ENCODE assay signal across 15 cellular contexts in genomic region chr17:39082482-39082881, GRCh38.
DNase-seq lines count a peak whose midpoint lies in the region; ATAC-seq and TF ChIP-seq lines count a peak whose summit lies in the region.
"Had no signal": no experiment of that assay in that cellular context is flagged by ENCODE, and none has a peak within 500 bp of the region (broad histone marks: within the 10 kb centered on the region; RNA-seq: fewer than 3 reads in every experiment).

No MANE protein-coding gene starts in this region.

- in situ Hi-C loops in astrocyte of the spinal cord (cut with HindIII; ENCODE audit: low sequenced_read_pairs) = no loop called here

- CTCF ChIA-PET in activated CD8-positive, alpha-beta T cell treated with anti-CD3 and anti-CD28 coated beads for 36 hours (lab: Charles Lee) = interaction anchor here (0.6 to 2.1 kb wide), 7 partner anchors 10 to 99 kb away, joined by 3 to 9 read pairs (median 3); no protein-coding TSS in a partner anchor

- intact Hi-C loops in heart right ventricle (cut with DNase I) = loop anchor here in 3 of 10 donors (5.0 to 10.0 kb wide), 2 partner anchors 52 to 70 kb away; partner anchors contain the start of gene PLXDC1 (in 1 of the 3)
- intact Hi-C loops in activated CD4-positive, alpha-beta T cell treated with anti-CD3 and anti-CD28 coated beads, Interleukin-2, amount 10 ng/mL, durations not matched to agents 24 days and 14 days (cut with micrococcal nuclease) = no loop called here
- intact Hi-C loops in activated CD8-positive, alpha-beta T cell treated with anti-CD3 and anti-CD28 coated beads for 36 hours (cut with micrococcal nuclease) = no loop called here

- H3F3A ChIP-seq in smooth muscle cell (ENCODE audit: low read depth) = no peaks in the 10 kb centered on the region

- H3K79me2 ChIP-seq in smooth muscle cell (ENCODE audit: low read depth) = no peaks in the 10 kb centered on the region

- TF ChIP-seq CTCF in astrocyte of the spinal cord (IDR thresholded peaks at IDR 0.05; ENCODE audit: low read depth, low read length) (no peak), heart right ventricle (IDR thresholded peaks at IDR 0.05) (no peak), smooth muscle cell (IDR thresholded peaks at IDR 0.05; ENCODE audit: borderline replicate concordance, insufficient read depth, poor library complexity, severe bottlenecking) (no peak)
- no peak for TF ChIP-seq CTCF in activated CD8-positive, alpha-beta T cell treated with anti-CD3 and anti-CD28 coated beads for 36 hours (IDR thresholded peaks at IDR 0.05)

- peak overlapping the region; percentile 51 to 91 (median 82) for H3K27ac ChIP-seq in heart right ventricle
- H3K27ac ChIP-seq in smooth muscle cell (ENCODE audit: low read depth) = no peak overlapping the region
- H3K27ac ChIP-seq: RWPE1 had no signal

- no peak overlapping the region for H3K27ac Mint-ChIP-seq in activated CD4-positive, alpha-beta T cell treated with anti-CD3 and anti-CD28 coated beads, Interleukin-2, amount 10 ng/mL, durations not matched to agents 24 days and 14 days
- H3K27ac Mint-ChIP-seq in activated CD8-positive, alpha-beta T cell treated with anti-CD3 and anti-CD28 coated beads for 36 hours = no peak overlapping the region
- H3K27ac Mint-ChIP-seq: activated CD4-positive, alpha-beta memory T cell treated with anti-CD3 and anti-CD28 coated beads for 36 hours had no signal

- peak overlapping the region; percentile 31 for H2AFZ ChIP-seq in smooth muscle cell (ENCODE audit: low read depth)

- H3K4me3 ChIP-seq in astrocyte of the spinal cord (ENCODE audit: low read depth, low read length) (no peak overlapping the region), heart right ventricle (no peak overlapping the region), smooth muscle cell (no peak overlapping the region)

- H3K4me1 ChIP-seq in heart right ventricle (peaks cover 11 to 56% (median 30%) of the 10 kb centered on the region in 9 donors), smooth muscle cell (ENCODE audit: low read depth) (peaks cover 11% of the 10 kb centered on the region)

- H3K4me2 ChIP-seq in smooth muscle cell = no peak overlapping the region

- no peaks in the 10 kb centered on the region for H3K27me3 ChIP-seq in heart right ventricle
- H3K27me3 ChIP-seq in smooth muscle cell (ENCODE audit: low read depth) = no peaks in the 10 kb centered on the region

- H3K27me3 Mint-ChIP-seq in activated CD4-positive, alpha-beta T cell treated with anti-CD3 and anti-CD28 coated beads, Interleukin-2, amount 10 ng/mL, durations not matched to agents 24 days and 14 days = peaks cover 7% of the 10 kb centered on the region
- no peaks in the 10 kb centered on the region for H3K27me3 Mint-ChIP-seq in activated CD8-positive, alpha-beta T cell treated with anti-CD3 and anti-CD28 coated beads for 36 hours
- H3K27me3 Mint-ChIP-seq: activated CD4-positive, alpha-beta memory T cell treated with anti-CD3 and anti-CD28 coated beads for 36 hours; activated T-helper 17 cell treated with anti-CD3 and anti-CD28 coated beads, Interleukin-2, amount 50 U/mL, for 72 hours; CD8-positive, alpha-beta memory T cell had no signal

- no peak overlapping the region for H3K9ac ChIP-seq in smooth muscle cell (ENCODE audit: low read depth)

- H3K9me3 ChIP-seq in heart right ventricle (no peaks in the 10 kb centered on the region), smooth muscle cell (replicated peaks; ENCODE audit: low read depth) (no peaks in the 10 kb centered on the region)

- H3K4me1 Mint-ChIP-seq in activated CD4-positive, alpha-beta T cell treated with anti-CD3 and anti-CD28 coated beads, Interleukin-2, amount 10 ng/mL, durations not matched to agents 24 days and 14 days = no peaks in the 10 kb centered on the region
- H3K4me1 Mint-ChIP-seq in activated CD8-positive, alpha-beta T cell treated with anti-CD3 and anti-CD28 coated beads for 36 hours (ENCODE audit: low read depth) = no peaks in the 10 kb centered on the region
- H3K4me1 Mint-ChIP-seq: CD8-positive, alpha-beta memory T cell had no signal

- peaks cover 0 to 33% (median 0%) of the 10 kb centered on the region in 9 donors for H3K36me3 ChIP-seq in heart right ventricle
- H3K36me3 ChIP-seq in smooth muscle cell (ENCODE audit: low read depth) = no peaks in the 10 kb centered on the region

- no peaks in the 10 kb centered on the region for H3K36me3 Mint-ChIP-seq in activated CD4-positive, alpha-beta T cell treated with anti-CD3 and anti-CD28 coated beads, Interleukin-2, amount 10 ng/mL, durations not matched to agents 24 days and 14 days (ENCODE audit: low read depth)
- H3K36me3 Mint-ChIP-seq in activated CD8-positive, alpha-beta T cell treated with anti-CD3 and anti-CD28 coated beads for 36 hours (ENCODE audit: low read depth) = no peaks in the 10 kb centered on the region
- H3K36me3 Mint-ChIP-seq: activated CD4-positive, alpha-beta memory T cell treated with anti-CD3 and anti-CD28 coated beads for 36 hours had no signal

- H4K20me1 ChIP-seq in smooth muscle cell (ENCODE audit: low read depth) = no peaks in the 10 kb centered on the region

- POLR2A ChIA-PET in activated CD8-positive, alpha-beta T cell treated with anti-CD3 and anti-CD28 coated beads for 36 hours (lab: Charles Lee) = interaction anchor here (0.7 to 1.4 kb wide), 3 partner anchors 10 to 54 kb away, joined by 3 to 6 read pairs (median 4); no protein-coding TSS in a partner anchor

- peak; percentile 70 to 86 (median 81) for ATAC-seq in heart right ventricle
- no peak for ATAC-seq in activated CD8-positive, alpha-beta T cell treated with anti-CD3 and anti-CD28 coated beads for 36 hours
- ATAC-seq: activated T-helper 17 cell treated with anti-CD3 and anti-CD28 coated beads, Interleukin-2, amount 50 U/mL, for 72 hours had no signal

- peak; percentile 97 for DNase-seq in LHCN-M2 (ENCODE audit: low read depth)
- peak; percentile 67 for DNase-seq in astrocyte of the spinal cord (ENCODE audit: low read depth, low spot score)
- peak in 1 of 2 donors; percentile 35 for DNase-seq in heart right ventricle
- no peak for DNase-seq in smooth muscle cell (lab: John Stamatoyannopoulos, UW; ENCODE audit: unreplicated experiment)
- no peak for DNase-seq in middle frontal gyrus (ENCODE audit: extremely low spot score, low spot score)
- DNase-seq in activated CD4-positive, alpha-beta T cell treated with anti-CD3 and anti-CD28 coated beads, Interleukin-2, amount 10 ng/mL, durations not matched to agents 24 days and 14 days = no peak
- DNase-seq in stimulated activated CD4-positive, alpha-beta T cell treated with anti-CD3 and anti-CD28 coated beads, Interleukin-15, amount 100 ng/mL, for 24 hours = no peak
- DNase-seq in activated CD8-positive, alpha-beta T cell treated with anti-CD3 and anti-CD28 coated beads for 36 hours = no peak
- DNase-seq: activated CD4-positive, alpha-beta memory T cell treated with anti-CD3 and anti-CD28 coated beads for 36 hours; CD8-positive, alpha-beta memory T cell; MV-4-11; NCI-H526 treated with DMSO at 0.1 percent for 48 hours; T-helper 9 cell had no signal

- no peaks in the 10 kb centered on the region for H3K9me3 Mint-ChIP-seq in activated CD4-positive, alpha-beta T cell treated with anti-CD3 and anti-CD28 coated beads, Interleukin-2, amount 10 ng/mL, durations not matched to agents 24 days and 14 days
- H3K9me3 Mint-ChIP-seq in activated CD8-positive, alpha-beta T cell treated with anti-CD3 and anti-CD28 coated beads for 36 hours = no peaks in the 10 kb centered on the region
- H3K9me3 Mint-ChIP-seq: activated CD4-positive, alpha-beta memory T cell treated with anti-CD3 and anti-CD28 coated beads for 36 hours; activated T-helper 17 cell treated with anti-CD3 and anti-CD28 coated beads, Interleukin-2, amount 50 U/mL, for 72 hours; CD8-positive, alpha-beta memory T cell had no signal

- 39 to 45% methylated on average over 1 of the region's 1 CpG for WGBS in heart right ventricle, 2 donors
- WGBS in smooth muscle cell (ENCODE audit: low lambda C conversion rate) = 12% methylated on average over 1 of the region's 1 CpG

- H3K4me3 Mint-ChIP-seq in activated CD4-positive, alpha-beta T cell treated with anti-CD3 and anti-CD28 coated beads, Interleukin-2, amount 10 ng/mL, durations not matched to agents 24 days and 14 days = no peak overlapping the region
- H3K4me3 Mint-ChIP-seq in activated CD8-positive, alpha-beta T cell treated with anti-CD3 and anti-CD28 coated beads for 36 hours = no peak overlapping the region
- H3K4me3 Mint-ChIP-seq: activated CD4-positive, alpha-beta memory T cell treated with anti-CD3 and anti-CD28 coated beads for 36 hours; activated T-helper 17 cell treated with anti-CD3 and anti-CD28 coated beads, Interleukin-2, amount 50 U/mL, for 72 hours; CD8-positive, alpha-beta memory T cell had no signal

Comparison
In these comparisons a context has a peak if more than half of its experiments do, and no peak if none do; other contexts are left out.
1. DNase-seq: peak in LHCN-M2 (single experiment) and astrocyte of the spinal cord (single experiment); none in smooth muscle cell (single experiment), middle frontal gyrus (single experiment), activated CD4-positive, alpha-beta T cell treated with anti-CD3 and anti-CD28 coated beads, Interleukin-2, amount 10 ng/mL, durations not matched to agents 24 days and 14 days (single experiment), stimulated activated CD4-positive, alpha-beta T cell treated with anti-CD3 and anti-CD28 coated beads, Interleukin-15, amount 100 ng/mL, for 24 hours (single experiment) and activated CD8-positive, alpha-beta T cell treated with anti-CD3 and anti-CD28 coated beads for 36 hours (single experiment).